In the genomic region with DNA sequence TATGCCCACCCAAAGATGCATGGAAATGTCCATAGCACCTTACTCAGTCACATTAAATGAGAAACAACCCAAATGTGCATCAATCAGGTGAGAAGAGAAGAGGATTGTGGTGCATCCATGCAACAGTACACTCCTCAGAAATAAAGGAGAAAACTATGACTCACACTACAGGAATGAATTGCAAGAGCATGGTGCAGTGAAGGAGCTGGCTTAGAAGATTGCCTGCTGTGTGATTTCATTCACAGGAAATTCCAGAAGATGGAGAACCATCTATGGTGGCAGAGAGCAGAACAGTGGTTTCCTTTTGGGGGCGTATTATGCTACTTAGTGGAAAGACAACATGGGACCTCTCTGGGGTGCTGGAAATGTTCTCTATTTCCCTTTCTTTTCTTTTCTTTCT, we compare ENCODE assay signal across 15 cellular contexts.
DNase-seq lines count a peak whose midpoint lies in the region; ATAC-seq and TF ChIP-seq lines count a peak whose summit lies in the region.
"Had no signal": no experiment of that assay in that cellular context is flagged by ENCODE, and none has a peak within 500 bp of the region (broad histone marks: within the 10 kb centered on the region; RNA-seq: fewer than 3 reads in every experiment).

No MANE protein-coding gene starts in this region.

- H3K9me3 Mint-ChIP-seq in type B pancreatic cell = peaks cover 10% of the 10 kb centered on the region

- H3K27ac Mint-ChIP-seq in type B pancreatic cell = no peak overlapping the region

- no peaks in the 10 kb centered on the region for H3K36me3 Mint-ChIP-seq in type B pancreatic cell

- ATAC-seq in HG02884 (IDR thresholded peaks at IDR 0.05; ENCODE audit: unreplicated experiment) (no peak), gastroesophageal sphincter (no peak)
- ATAC-seq: SK-N-SH treated with all-trans-retinoic acid at 6 μM for 48 hours had no signal

- no peak for TF ChIP-seq CTCF in brain microvascular endothelial cell (IDR thresholded peaks at IDR 0.05; ENCODE audit: low read depth, low read length, missing control alignments)
- TF ChIP-seq CTCF in type B pancreatic cell (conservative IDR thresholded peaks at IDR 0.05) = no peak
- no peak for TF ChIP-seq CTCF in gastroesophageal sphincter (IDR thresholded peaks at IDR 0.05)

- WGBS in gastroesophageal sphincter (ENCODE audit: low coverage in 1 of 2), 2 donors = 88% methylated on average over 1 of the region's 1 CpG; no CpG with 5 or more reads in 1 of the 2 donors

- TF ChIP-seq POLR2A in gastroesophageal sphincter (IDR thresholded peaks at IDR 0.05) = no peak

- no peak overlapping the region for H3K4me3 Mint-ChIP-seq in type B pancreatic cell

- in situ Hi-C loops in Caki2 (cut with HindIII; ENCODE audit: low pct_unique_long_range_greater_than_20kb, low sequenced_read_pairs) = no loop called here
- in situ Hi-C loops in brain microvascular endothelial cell (cut with HindIII; ENCODE audit: low pct_ligation_motif_present, low sequenced_read_pairs) = no loop called here

- H3K4me3 ChIP-seq in brain microvascular endothelial cell (ENCODE audit: low read depth, low read length) (no peak overlapping the region), gastroesophageal sphincter (no peak overlapping the region)
- H3K4me3 ChIP-seq: BLaER1 treated with 17β-estradiol and CSF1 and Interleukin-3, amounts not matched to agents 10 nM and 100 nM had no signal

- H3K9me3 ChIP-seq in gastroesophageal sphincter = peaks cover 0 to 9% (median 0%) of the 10 kb centered on the region in 3 donors

- H3K4me1 Mint-ChIP-seq in type B pancreatic cell (ENCODE audit: unreplicated experiment) = peaks cover 6% of the 10 kb centered on the region

- H3K36me3 ChIP-seq in brain microvascular endothelial cell (replicated peaks) = no peaks in the 10 kb centered on the region
- no peaks in the 10 kb centered on the region for H3K36me3 ChIP-seq in gastroesophageal sphincter
- H3K36me3 ChIP-seq: BLaER1 treated with 17β-estradiol and CSF1 and Interleukin-3, amounts not matched to agents 10 nM and 100 nM had no signal

- H3K4me1 ChIP-seq in gastroesophageal sphincter = no peaks in the 10 kb centered on the region

- DNase-seq in Caki2 (ENCODE audit: low read depth) (peak; percentile 46), RPMI7951 (ENCODE audit: low read depth) (peak; percentile 65), brain microvascular endothelial cell (peak; percentile 83), non-pigmented ciliary epithelial cell (ENCODE audit: low read depth) (peak; percentile 17), type B pancreatic cell (ENCODE audit: extremely low spot score, unreplicated experiment) (no peak), hepatic stellate cell (ENCODE audit: low spot score) (no peak)
- DNase-seq: DMS 273 treated with DMSO at 0.1 percent for 48 hours; NCI-H146; NCI-H69; NK-92 treated with Interleukin-12 subunit alpha and Interleukin-12 subunit beta, amount 100 ng/mL, for 24 hours; Right ventricle myocardium superior had no signal

- H3K27ac ChIP-seq in brain microvascular endothelial cell (no peak overlapping the region), gastroesophageal sphincter (no peak overlapping the region)
- H3K27ac ChIP-seq: BLaER1 treated with 17β-estradiol and CSF1 and Interleukin-3, amounts not matched to agents 10 nM and 100 nM had no signal

- no peaks in the 10 kb centered on the region for H3K27me3 ChIP-seq in brain microvascular endothelial cell (replicated peaks)
- peaks cover 6% of the 10 kb centered on the region for H3K27me3 ChIP-seq in gastroesophageal sphincter
- H3K27me3 ChIP-seq: BLaER1 treated with 17β-estradiol and CSF1 and Interleukin-3, amounts not matched to agents 10 nM and 100 nM had no signal

- no peak for TF ChIP-seq EP300 in gastroesophageal sphincter (IDR thresholded peaks at IDR 0.05)

- H3K27me3 Mint-ChIP-seq in type B pancreatic cell = no peaks in the 10 kb centered on the region

Comparison
In these comparisons a context has a peak if more than half of its experiments do, and no peak if none do; other contexts are left out.
1. DNase-seq: peak in Caki2 (single experiment), RPMI7951 (single experiment), brain microvascular endothelial cell (single experiment) and non-pigmented ciliary epithelial cell (single experiment); none in type B pancreatic cell (single experiment) and hepatic stellate cell (single experiment).